ENCODE assay signal across 10 cellular contexts in genomic region chr16:14015461-14015860, GRCh38. TPM values are rescaled to one million over a fixed set of nuclear protein-coding genes. Genes with fewer than 3 reads are reported as not detected.
DNase-seq lines count a peak whose midpoint lies in the region; ATAC-seq and TF ChIP-seq lines count a peak whose summit lies in the region.
"Had no signal": no experiment of that assay in that cellular context is flagged by ENCODE, and none has a peak within 500 bp of the region (broad histone marks: within the 10 kb centered on the region; RNA-seq: fewer than 3 reads in every experiment).

No MANE protein-coding gene starts in this region.

- H2BK5ac ChIP-seq in IMR-90 (ENCODE audit: low read depth, low read length, poor library complexity, severe bottlenecking), result no peak overlapping the region

- H3K36me3 ChIP-seq in IMR-90 (ENCODE audit: control insufficient read depth, insufficient read depth, low read length) (no peaks in the 10 kb centered on the region), lower lobe of right lung (no peaks in the 10 kb centered on the region), stomach (no peaks in the 10 kb centered on the region), OCI-LY7 (ENCODE audit: insufficient read depth, low read length) (no peaks in the 10 kb centered on the region)

- TF ChIP-seq EP300 in stomach (IDR thresholded peaks at IDR 0.05), result no peak

- intact Hi-C loops in IMR-90 (cut with micrococcal nuclease), result no loop called here
- intact Hi-C loops in lower lobe of right lung (cut with DNase I), result no loop called here
- intact Hi-C loops in stomach (cut with DNase I; ENCODE audit: low total_unique reads), result no loop called here
- intact Hi-C loops in OCI-LY7 (cut with micrococcal nuclease; ENCODE audit: unreplicated experiment), result no loop called here

- H2AFZ ChIP-seq in IMR-90 (replicated peaks; ENCODE audit: low read length, poor library complexity) (no peak overlapping the region), OCI-LY7 (ENCODE audit: low read length) (no peak overlapping the region)

- no peak overlapping the region; the same call in 1 of the 2 replicates for H2BK20ac ChIP-seq in IMR-90 (ENCODE audit: low read depth, low read length)

- no peak overlapping the region; a peak in 1 of 4 replicates for H4K8ac ChIP-seq in IMR-90 (ENCODE audit: low read depth in 2 of 2, low read length in 2 of 2)

- WGBS in IMR-90 (ENCODE audit: extremely low coverage in 2 of 2, insufficient read length in 1 of 2), 2 experiments, result 90% methylated on average over 6 of the region's 11 CpGs; no CpG with 5 or more reads in 1 of the 2 experiments
- 57 to 83% (median 67%) methylated on average over 11 of the region's 11 CpGs for WGBS in stomach, 5 donors

- in situ Hi-C loops in IMR-90 (cut with MboI; ENCODE audit: low sequenced_read_pairs), result no loop called here

- no peak for TF ChIP-seq POLR2A in IMR-90 (IDR thresholded peaks at IDR 0.05; ENCODE audit: low read depth, low read length)
- no peak for TF ChIP-seq POLR2A in stomach (IDR thresholded peaks at IDR 0.05)

- dilution Hi-C loops in IMR-90 (cut with HindIII; ENCODE audit: low sequenced_read_pairs, unreplicated experiment), result no loop called here

- no peak overlapping the region for H3K56ac ChIP-seq in IMR-90 (ENCODE audit: extremely low read depth, insufficient read depth, low read length)

- no peak overlapping the region for H3K4me2 ChIP-seq in IMR-90 (ENCODE audit: low read depth, low read length)
- no peak overlapping the region for H3K4me2 ChIP-seq in OCI-LY7 (ENCODE audit: low read length)

- CTCF ChIA-PET in IMR-90 (lab: Yijun Ruan, JAX) (interaction anchor here (0.6 kb wide), 1 partner anchor 18 kb away, joined by 3 read pairs; no protein-coding TSS in a partner anchor), OCI-LY7 (lab: Charles Lee; ENCODE audit: unreplicated experiment) (no interaction called here)

- no peak overlapping the region for H3K4ac ChIP-seq in IMR-90 (ENCODE audit: low read depth, low read length)

- no peak for TF ChIP-seq RAD21 in IMR-90 (IDR thresholded peaks at IDR 0.05; ENCODE audit: low read length)

- DNase-seq in IMR-90 (no peak), lower lobe of right lung (no peak), stomach (no peak), epidermal melanocyte (ENCODE audit: insufficient read length, low spot score) (no peak), OCI-LY7 (ENCODE audit: low spot score) (no peak), NCI-H187 treated with DMSO at 0.1 percent for 48 hours (lab: John Stamatoyannopoulos, UW) (no peak), inferior parietal cortex (ENCODE audit: extremely low spot score) (no peak)
- DNase-seq: activated CD4-positive, CD25-positive, alpha-beta regulatory T cell treated with anti-CD3 and anti-CD28 coated beads, Interleukin-2, amount 50 U/mL, for 72 hours; DMS79 had no signal

- H2AK9ac ChIP-seq in IMR-90 (replicated peaks; ENCODE audit: low read depth, low read length, poor library complexity), result no peak overlapping the region

- H3K4me1 ChIP-seq in IMR-90 (ENCODE audit: control insufficient read depth, insufficient read depth, low read length), result peaks cover 11% of the 10 kb centered on the region
- H3K4me1 ChIP-seq in lower lobe of right lung, result peaks cover 43% of the 10 kb centered on the region
- H3K4me1 ChIP-seq in stomach, result peaks cover 10 to 40% (median 37%) of the 10 kb centered on the region in 4 donors
- no peaks in the 10 kb centered on the region for H3K4me1 ChIP-seq in OCI-LY7 (ENCODE audit: insufficient read depth, low read length, poor library complexity, severe bottlenecking)

- H2AK5ac ChIP-seq in IMR-90 (ENCODE audit: low read depth, low read length), result peak overlapping the region; percentile 35; the same call in 1 of the 2 replicates

- POLR2A ChIA-PET in IMR-90 (lab: Charles Lee; ENCODE audit: unreplicated experiment) (no interaction called here), OCI-LY7 (lab: Charles Lee) (no interaction called here)

- H3K9ac ChIP-seq in IMR-90 (ENCODE audit: low read depth, low read length), result no peak overlapping the region

- TF ChIP-seq CTCF in IMR-90 (conservative IDR thresholded peaks at IDR 0.05; ENCODE audit: low read depth, low read length), result no peak
- no peak for TF ChIP-seq CTCF in lower lobe of right lung (IDR thresholded peaks at IDR 0.05)
- no peak for TF ChIP-seq CTCF in stomach (IDR thresholded peaks at IDR 0.05)
- TF ChIP-seq CTCF in OCI-LY7 (conservative IDR thresholded peaks at IDR 0.05; ENCODE audit: low read length), result no peak

- no peak overlapping the region for H3K14ac ChIP-seq in IMR-90 (replicated peaks; ENCODE audit: low read depth, low read length)

- H2BK120ac ChIP-seq in IMR-90 (ENCODE audit: low read depth, low read length), result peak overlapping the region; percentile 40; the same call in 1 of the 2 replicates

- H3K4me3 ChIP-seq in IMR-90 (ENCODE audit: insufficient read depth, low read depth, low read length), result no peak overlapping the region
- H3K4me3 ChIP-seq in lower lobe of right lung, result peak overlapping the region; percentile 35
- peak overlapping the region in 3 of 4 donors; percentile 0 to 15 (median 2) for H3K4me3 ChIP-seq in stomach
- H3K4me3 ChIP-seq in OCI-LY7 (ENCODE audit: low read depth, low read length, poor library complexity, severe bottlenecking), result no peak overlapping the region

- ATAC-seq in IMR-90 (ENCODE audit: low read depth) (no peak), lower lobe of right lung (no peak)

- no peak overlapping the region for H3K27ac ChIP-seq in IMR-90 (ENCODE audit: insufficient read depth, low read length)
- peak overlapping the region; percentile 19 for H3K27ac ChIP-seq in cingulate gyrus (ENCODE audit: low read depth, low read length)
- H3K27ac ChIP-seq in lower lobe of right lung, result peak overlapping the region; percentile 70
- peak overlapping the region; percentile 23 to 83 (median 65) for H3K27ac ChIP-seq in stomach
- no peak overlapping the region for H3K27ac ChIP-seq in OCI-LY7 (ENCODE audit: low read depth, low read length, poor library complexity, severe bottlenecking)

- BruUV-seq in IMR-90 (replicated peaks; lab: Mats Ljungman, UMichigan), result no TSS peak
- BruUV-seq in OCI-LY7 (replicated peaks; lab: Mats Ljungman, UMichigan), result no TSS peak

- no peak overlapping the region for H4K5ac ChIP-seq in IMR-90 (ENCODE audit: low read depth, low read length)

- H3K9me3 ChIP-seq in IMR-90 (ENCODE audit: control insufficient read depth, insufficient read depth, low read length) (no peaks in the 10 kb centered on the region), lower lobe of right lung (no peaks in the 10 kb centered on the region), stomach (no peaks in the 10 kb centered on the region), OCI-LY7 (ENCODE audit: low read length) (no peaks in the 10 kb centered on the region)

- no peaks in the 10 kb centered on the region for H3K9me1 ChIP-seq in IMR-90 (ENCODE audit: insufficient read depth, low read length)

- no peaks in the 10 kb centered on the region for H3K79me1 ChIP-seq in IMR-90 (ENCODE audit: low read depth in 1 of 2, low read length in 2 of 2)

- H2BK15ac ChIP-seq in IMR-90 (ENCODE audit: low read depth, low read length), result no peak overlapping the region

- no peaks in the 10 kb centered on the region for H3K79me2 ChIP-seq in OCI-LY7 (ENCODE audit: insufficient read depth, low read depth, low read length)

- no peaks in the 10 kb centered on the region for H3K9me2 ChIP-seq in OCI-LY7 (ENCODE audit: insufficient read depth, low read length)

- no peak overlapping the region; the same call in 1 of the 2 replicates for H3K18ac ChIP-seq in IMR-90 (ENCODE audit: low read depth, low read length)

- no peak overlapping the region for H3K23ac ChIP-seq in IMR-90 (ENCODE audit: low read depth, low read length)

- no peak overlapping the region for H4K91ac ChIP-seq in IMR-90 (ENCODE audit: insufficient read depth, low read depth, low read length)

- peaks cover 4% of the 10 kb centered on the region; the same call in 1 of the 2 replicates for H3K27me3 ChIP-seq in IMR-90 (ENCODE audit: control insufficient read depth, insufficient read depth, low read length)
- H3K27me3 ChIP-seq in lower lobe of right lung (ENCODE audit: low read depth), result no peaks in the 10 kb centered on the region
- H3K27me3 ChIP-seq in stomach, result no peaks in the 10 kb centered on the region

- H4K20me1 ChIP-seq in IMR-90 (ENCODE audit: insufficient read depth, low read length) (peaks cover 2% of the 10 kb centered on the region; the same call in 1 of the 2 replicates), OCI-LY7 (ENCODE audit: insufficient read depth, low read length) (no peaks in the 10 kb centered on the region)

TF ChIP-seq in IMR-90, 13 proteins besides CTCF, POLR2A, EP300 and RAD21:
- TF ChIP-seq, protein P1, sequence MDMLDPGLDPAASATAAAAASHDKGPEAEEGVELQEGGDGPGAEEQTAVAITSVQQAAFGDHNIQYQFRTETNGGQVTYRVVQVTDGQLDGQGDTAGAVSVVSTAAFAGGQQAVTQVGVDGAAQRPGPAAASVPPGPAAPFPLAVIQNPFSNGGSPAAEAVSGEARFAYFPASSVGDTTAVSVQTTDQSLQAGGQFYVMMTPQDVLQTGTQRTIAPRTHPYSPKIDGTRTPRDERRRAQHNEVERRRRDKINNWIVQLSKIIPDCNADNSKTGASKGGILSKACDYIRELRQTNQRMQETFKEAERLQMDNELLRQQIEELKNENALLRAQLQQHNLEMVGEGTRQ (IDR thresholded peaks at IDR 0.05; ENCODE audit: low read depth, low read length), result no peak
- TF ChIP-seq RCOR1 (IDR thresholded peaks at IDR 0.05; ENCODE audit: insufficient replicate concordance, low read length) (no peak), SMC3 (IDR thresholded peaks at IDR 0.05; ENCODE audit: low read depth, low read length) (no peak), RFX5 (IDR thresholded peaks at IDR 0.05; ENCODE audit: low read depth, low read length) (no peak), FOS (IDR thresholded peaks at IDR 0.05; ENCODE audit: low read depth, low read length) (no peak), NFE2L2 (IDR thresholded peaks at IDR 0.05; ENCODE audit: low read depth, low read length) (no peak), MAFK (IDR thresholded peaks at IDR 0.05; ENCODE audit: low read depth, low read length) (no peak), CHD1 (IDR thresholded peaks at IDR 0.05; ENCODE audit: low read depth, low read length) (no peak)

RNA-seq across cellular contexts. Expression of gene MRTFB, which starts 55.7 kb away (rescaled TPM):
- total RNA-seq in IMR-90 (2012; rRNA removed) (5.4 and 6.9 TPM in 2 replicates), lower lobe of right lung (50.8 TPM), stomach (10 to 100 TPM in 4 of 5 donors, 1 to 10 TPM in 1; 9.8 to 81.6 (median 47.8) TPM), OCI-LY7 (2022) (21.4 and 26.6 TPM in 2 replicates)
- polyA plus RNA-seq in IMR-90 (2012; rRNA removed) (4.4 and 5.6 TPM in 2 replicates), stomach (1 to 10 TPM; 4.3 to 5.1 (median 4.5) TPM)
- 1.5 and 3.4 TPM in 2 replicates for polyA plus RNA-seq in IMR-90 (2012; cell fraction: cytosol; rRNA removed)
- polyA plus RNA-seq in IMR-90 (2012; cell fraction: nucleus; rRNA removed; ENCODE audit: low replicate concordance), result 3.6 and 10.7 TPM in 2 replicates
- total RNA-seq in OCI-LY7 (2014; rRNA removed; shearing (Covaris generic)), result 8.5 and 11.7 TPM in 2 replicates

Comparison
In these comparisons a context has a peak if more than half of its experiments do, and no peak if none do; other contexts are left out.
1. H3K27ac ChIP-seq: peak in cingulate gyrus (single experiment), lower lobe of right lung (single experiment) and stomach (5 of 5); none in IMR-90 (single experiment) and OCI-LY7 (single experiment).
2. H3K4me3 ChIP-seq: peak in lower lobe of right lung (single experiment) and stomach (3 of 4); none in IMR-90 (single experiment) and OCI-LY7 (single experiment).